Comparison of ENCODE assay signal across 23 cellular contexts in genomic region chr6:117783280-117783679, GRCh38.
DNase-seq lines count a peak whose midpoint lies in the region; ATAC-seq, FAIRE-seq and TF ChIP-seq lines count a peak whose summit lies in the region.
"Had no signal": no experiment of that assay in that cellular context is flagged by ENCODE, and none has a peak within 500 bp of the region (broad histone marks: within the 10 kb centered on the region; RNA-seq: fewer than 3 reads in every experiment).

No MANE protein-coding gene starts in this region.

- H3K4me3 ChIP-seq in HepG2 (replicated peaks in 1 of 3; ENCODE audit: insufficient read depth in 1 of 3, low read depth in 2 of 3, low read length in 3 of 3) (no peak overlapping the region), right lobe of liver (no peak overlapping the region), H1 (ENCODE audit: extremely low read depth in 1 of 4, insufficient read depth in 2 of 4, low read depth in 3 of 4, low read length in 4 of 4) (no peak overlapping the region), suprapubic skin (no peak overlapping the region)
- H3K4me3 ChIP-seq: MG63, Peyer's patch had no signal

- H3K79me2 ChIP-seq in HepG2 (ENCODE audit: insufficient read depth, low read length) (no peaks in the 10 kb centered on the region), H1 (ENCODE audit: control insufficient read depth in 1 of 2, insufficient read depth in 2 of 2, low read length in 2 of 2) (no peaks in the 10 kb centered on the region)

- H3K9me3 Mint-ChIP-seq in neural crest cell: peaks cover 3% of the 10 kb centered on the region
- H3K9me3 Mint-ChIP-seq: H9 had no signal

- peaks cover 6% of the 10 kb centered on the region for H3K4me1 Mint-ChIP-seq in neural crest cell

- H3K4me3 Mint-ChIP-seq in neural crest cell: no peak overlapping the region
- H3K4me3 Mint-ChIP-seq: CD4-positive, alpha-beta T cell; H9 had no signal

- no peaks in the 10 kb centered on the region for H3K36me3 ChIP-seq in HepG2 (replicated peaks in 1 of 2; ENCODE audit: control insufficient read depth in 1 of 2, insufficient read depth in 2 of 2, low read length in 2 of 2)
- H3K36me3 ChIP-seq in right lobe of liver: no peaks in the 10 kb centered on the region
- H3K36me3 ChIP-seq in H1 (ENCODE audit: control insufficient read depth in 2 of 4, insufficient read depth in 4 of 4, low read length in 3 of 4): no peaks in the 10 kb centered on the region
- H3K36me3 ChIP-seq in suprapubic skin: no peaks in the 10 kb centered on the region
- H3K36me3 ChIP-seq: MG63, Peyer's patch had no signal

- H3K18ac ChIP-seq in H1 (ENCODE audit: extremely low read depth, low read length): no peak overlapping the region

- no peak overlapping the region for H4K8ac ChIP-seq in H1 (ENCODE audit: extremely low read depth, insufficient read depth, low read length)

- H3K4me1 ChIP-seq in HepG2 (ENCODE audit: insufficient read depth, low read length): no peaks in the 10 kb centered on the region
- H3K4me1 ChIP-seq in right lobe of liver: no peaks in the 10 kb centered on the region
- H3K4me1 ChIP-seq in H1 (replicated peaks in 1 of 4; ENCODE audit: control insufficient read depth in 3 of 4, insufficient read depth in 4 of 4, low read length in 3 of 4): no peaks in the 10 kb centered on the region
- no peaks in the 10 kb centered on the region for H3K4me1 ChIP-seq in suprapubic skin
- H3K4me1 ChIP-seq: Peyer's patch had no signal

- H3K4me2 ChIP-seq in HepG2 (ENCODE audit: low read depth, low read length) (no peak overlapping the region), H1 (ENCODE audit: insufficient read depth in 1 of 2, low read depth in 2 of 2, low read length in 2 of 2) (no peak overlapping the region)

- no peaks in the 10 kb centered on the region for H3K79me1 ChIP-seq in H1 (ENCODE audit: low read depth, low read length)

- no peak overlapping the region for H2BK15ac ChIP-seq in H1 (ENCODE audit: low read length)

- BruUV-seq in HepG2 (replicated peaks; lab: Mats Ljungman, UMichigan): no TSS peak

- FAIRE-seq in HepG2 (lab: Jason Lieb, UNC) (no peak), H1 (lab: Jason Lieb, UNC) (no peak)
- FAIRE-seq: A204.1, G401.6 had no signal

- no peaks in the 10 kb centered on the region for H3K23me2 ChIP-seq in H1 (ENCODE audit: low read depth, low read length)

- CTCF ChIA-PET in HepG2 (lab: Yijun Ruan, JAX; ENCODE audit: low intra/inter-chr PET ratio, low total read pairs) (no interaction called here), H1 (lab: Charles Lee; ENCODE audit: partially characterized antibody) (interaction anchor here (1.0 kb wide), 1 partner anchor 12 kb away, joined by 3 read pairs; no protein-coding TSS in a partner anchor)

- no peak overlapping the region for H3K56ac ChIP-seq in H1 (replicated peaks; ENCODE audit: insufficient read length, low read depth, low read length)

- no peak for TF ChIP-seq CTCF in HepG2 (CRISPR knock-in tag; IDR thresholded peaks at IDR 0.05)
- no peak for TF ChIP-seq CTCF in right lobe of liver (IDR thresholded peaks at IDR 0.05)
- no peak for TF ChIP-seq CTCF in H1 (IDR thresholded peaks at IDR 0.05; ENCODE audit: control extremely low read depth in 1 of 3, insufficient read depth in 1 of 3, low read depth in 1 of 3, low read length in 3 of 3)
- TF ChIP-seq CTCF in neural crest cell (conservative IDR thresholded peaks at IDR 0.05): no peak
- TF ChIP-seq CTCF in suprapubic skin (IDR thresholded peaks at IDR 0.05): no peak

- no peak overlapping the region for H4K5ac ChIP-seq in H1 (ENCODE audit: insufficient read length, low read depth, low read length)

- TF ChIP-seq EP300 in HepG2 (IDR thresholded peaks at IDR 0.05; ENCODE audit: low read depth in 2 of 2, low read length in 2 of 2) (no peak), HepG2 (CRISPR knock-in tag; IDR thresholded peaks at IDR 0.05; ENCODE audit: borderline replicate concordance) (no peak), H1 (IDR thresholded peaks at IDR 0.05; ENCODE audit: borderline replicate concordance in 1 of 2, low read depth in 2 of 2, low read length in 2 of 2) (no peak), suprapubic skin (IDR thresholded peaks at IDR 0.05) (no peak)

- H4K91ac ChIP-seq in H1 (replicated peaks; ENCODE audit: insufficient read length, low read length): no peak overlapping the region

- peak overlapping the region; percentile 87; the same call in 1 of the 2 replicates for H2BK12ac ChIP-seq in H1 (ENCODE audit: low read depth, low read length)

- under 1% methylated on average over 5 of the region's 5 CpGs for WGBS in HepG2 (ENCODE audit: low lambda C conversion rate)
- WGBS in right lobe of liver (ENCODE audit: insufficient coverage, low coverage, low lambda C conversion rate, missing lambda C conversion rate): 38% methylated on average over 5 of the region's 5 CpGs
- WGBS in H1 (ENCODE audit: extremely low coverage in 1 of 2, insufficient coverage in 1 of 2, insufficient read length in 1 of 2, insufficient replicate concordance in 2 of 2, low coverage in 1 of 2, low lambda C conversion rate in 2 of 2, missing lambda C conversion rate in 1 of 2), 2 experiments: 90% methylated on average over 5 of the region's 5 CpGs; no CpG with 5 or more reads in 1 of the 2 experiments
- WGBS in suprapubic skin: 78% methylated on average over 5 of the region's 5 CpGs

- no peak overlapping the region for H3K9ac ChIP-seq in HepG2 (ENCODE audit: insufficient read depth, low read depth, low read length)
- no peak overlapping the region for H3K9ac ChIP-seq in H1 (replicated peaks in 1 of 4; ENCODE audit: extremely low read depth in 1 of 4, low read depth in 3 of 4, low read length in 3 of 4)

- TF ChIP-seq POLR2A in HepG2 (IDR thresholded peaks at IDR 0.05; ENCODE audit: insufficient read depth in 1 of 2, low read depth in 2 of 2, low read length in 2 of 2) (no peak), right lobe of liver (IDR thresholded peaks at IDR 0.05) (no peak), H1 (IDR thresholded peaks at IDR 0.05; ENCODE audit: control extremely low read depth in 1 of 2, low read depth in 2 of 2, low read length in 2 of 2) (no peak), suprapubic skin (IDR thresholded peaks at IDR 0.05) (no peak)

- H2BK20ac ChIP-seq in H1 (ENCODE audit: low read length): no peak overlapping the region

- H2AK5ac ChIP-seq in H1 (ENCODE audit: low read depth, low read length): no peak overlapping the region

- no peak overlapping the region for H2BK120ac ChIP-seq in H1 (replicated peaks; ENCODE audit: low read depth, low read length)

- H3K27me3 ChIP-seq in HepG2 (ENCODE audit: control insufficient read depth in 1 of 2, insufficient read depth in 2 of 2, low read length in 2 of 2) (0 out of 5 replicates have a peak, but pooled peaks cover 0 to 3% of the 10 kb centered on the region in 2 experiments), right lobe of liver (no peaks in the 10 kb centered on the region), H1 (replicated peaks in 1 of 4; ENCODE audit: control insufficient read depth in 3 of 4, extremely low read depth in 1 of 4, insufficient read depth in 3 of 4, low read length in 3 of 4) (no peaks in the 10 kb centered on the region), suprapubic skin (no peaks in the 10 kb centered on the region)
- H3K27me3 ChIP-seq: MG63, Peyer's patch had no signal

- intact Hi-C loops in HepG2 (cut with micrococcal nuclease; ENCODE audit: unreplicated experiment) (no loop called here), right lobe of liver (cut with DNase I) (no loop called here)

- H2AFZ ChIP-seq in HepG2 (ENCODE audit: low read length) (no peak overlapping the region), H1 (ENCODE audit: low read length) (peak overlapping the region; percentile 17; the same call in 1 of the 2 replicates)

- H2BK5ac ChIP-seq in H1 (ENCODE audit: low read depth, low read length): no peak overlapping the region

- DNase-seq in HepG2 (ENCODE audit: low spot score): no peak
- no peak for DNase-seq in right lobe of liver
- no peak for DNase-seq in H1 (ENCODE audit: low read depth in 1 of 2, low spot score in 2 of 2)
- no peak for DNase-seq in neural crest cell (ENCODE audit: low read depth, low spot score)
- DNase-seq in superior temporal gyrus (ENCODE audit: extremely low spot score): peak; percentile 36
- DNase-seq in suprapubic skin (ENCODE audit: low spot score in 2 of 2): no peak
- no peak for DNase-seq in EL
- DNase-seq in COR-L47 (lab: John Stamatoyannopoulos, UW): no peak
- DNase-seq: CD4-positive, alpha-beta T cell; DMS79 treated with DMSO at 0.1 percent for 48 hours; H9; Kasumi-1; MG63; NCI-H1048; NCI-H1436; NCI-H2029; NCI-H2171 treated with DMSO at 0.1 percent for 48 hours; NCI-H446; NCI-H526 treated with DMSO at 0.1 percent for 48 hours; Peyer's patch; Right ventricle myocardium superior had no signal

- in situ Hi-C loops in HepG2 (cut with HindIII; ENCODE audit: extremely low pct_ligation_motif_present, low pct_unique_long_range_greater_than_20kb): no loop called here

- TF ChIP-seq RAD21 in HepG2 (CRISPR knock-in tag; IDR thresholded peaks at IDR 0.05) (no peak), H1 (IDR thresholded peaks at IDR 0.05 in 1 of 2, conservative IDR thresholded peaks at IDR 0.05 in 1 of 2; ENCODE audit: low read depth in 2 of 2, low read length in 2 of 2) (no peak)

- H3K27ac ChIP-seq in HepG2 (ENCODE audit: extremely low read length, insufficient read depth, low read length) (no peak overlapping the region), right lobe of liver (no peak overlapping the region), H1 (ENCODE audit: low read depth, low read length) (no peak overlapping the region), suprapubic skin (no peak overlapping the region)
- H3K27ac ChIP-seq: Peyer's patch had no signal

- POLR2A ChIA-PET in HepG2 (lab: Yijun Ruan, JAX): no interaction called here
- POLR2A ChIA-PET in H1 (lab: Charles Lee; ENCODE audit: partially characterized antibody): no interaction called here

- no peaks in the 10 kb centered on the region for H3K36me3 Mint-ChIP-seq in neural crest cell (ENCODE audit: low read depth)

- peak; percentile 40 for ATAC-seq in HepG2
- ATAC-seq in right lobe of liver: no peak

- H3K9me3 ChIP-seq in HepG2 (ENCODE audit: low read length): no peaks in the 10 kb centered on the region
- no peaks in the 10 kb centered on the region for H3K9me3 ChIP-seq in right lobe of liver
- H3K9me3 ChIP-seq in H1 (ENCODE audit: insufficient read depth in 2 of 2, low read depth in 1 of 2, low read length in 1 of 2): no peaks in the 10 kb centered on the region
- peaks cover 4% of the 10 kb centered on the region for H3K9me3 ChIP-seq in suprapubic skin
- H3K9me3 ChIP-seq: MG63, Peyer's patch had no signal

- H4K20me1 ChIP-seq in HepG2 (ENCODE audit: insufficient read depth, low read length): no peaks in the 10 kb centered on the region
- no peaks in the 10 kb centered on the region for H4K20me1 ChIP-seq in H1 (replicated peaks in 1 of 2; ENCODE audit: control insufficient read depth in 1 of 2, insufficient read depth in 2 of 2, low read length in 2 of 2)

- no peak overlapping the region for H3K14ac ChIP-seq in H1 (ENCODE audit: insufficient read length)

- no peaks in the 10 kb centered on the region for H3K27me3 Mint-ChIP-seq in neural crest cell (ENCODE audit: low read depth)

- H3K23ac ChIP-seq in H1 (ENCODE audit: insufficient read length): no peak overlapping the region

- H3K27ac Mint-ChIP-seq in neural crest cell (ENCODE audit: unreplicated experiment): peak overlapping the region; percentile 71
- H3K27ac Mint-ChIP-seq: CD4-positive, alpha-beta T cell had no signal

- no peak overlapping the region for H3K4ac ChIP-seq in H1 (replicated peaks; ENCODE audit: insufficient read length, low read depth, low read length)
